8 cellular contexts compared by ENCODE assay signal in genomic region chr6:24667378-24667803, GRCh38. TPM values are rescaled to one million over a fixed set of nuclear protein-coding genes. Genes with fewer than 3 reads are reported as not detected.
DNase-seq lines count a peak whose midpoint lies in the region; TF ChIP-seq lines count a peak whose summit lies in the region.

No MANE protein-coding gene starts in this region.

- TF ChIP-seq CTCF in GM20000 (IDR thresholded peaks at IDR 0.05; ENCODE audit: extremely low read depth, missing control alignments): no peak
- TF ChIP-seq CTCF in OCI-LY1 (IDR thresholded peaks at IDR 0.05; ENCODE audit: low read length): no peak

- H3K4me3 ChIP-seq in OCI-LY1 (ENCODE audit: low read depth, low read length, poor library complexity, severe bottlenecking): peak overlapping the region; percentile 93

- peak overlapping the region; percentile 89 for H2AFZ ChIP-seq in OCI-LY1 (ENCODE audit: low read length)

- H3K27me3 ChIP-seq in OCI-LY1 (ENCODE audit: insufficient read depth, low read length): no peaks in the 10 kb centered on the region

- H3K27ac ChIP-seq in OCI-LY1 (ENCODE audit: low read depth, low read length, poor library complexity, severe bottlenecking): peak overlapping the region; percentile 57

- H3F3A ChIP-seq in OCI-LY1 (ENCODE audit: insufficient read depth, low read length): no peaks in the 10 kb centered on the region; the same call in 1 of the 2 replicates

- peak overlapping the region; percentile 89 for H3K9ac ChIP-seq in OCI-LY1 (ENCODE audit: low read length)

- peaks cover 29% of the 10 kb centered on the region for H3K4me1 ChIP-seq in OCI-LY1 (ENCODE audit: insufficient read depth, low read length, severe bottlenecking)

- H3K79me2 ChIP-seq in OCI-LY1 (ENCODE audit: insufficient read depth, low read length): peaks cover 18% of the 10 kb centered on the region

- H3K36me3 ChIP-seq in OCI-LY1 (ENCODE audit: insufficient read depth, low read length): peaks cover 38% of the 10 kb centered on the region

- H3K4me2 ChIP-seq in OCI-LY1 (ENCODE audit: low read length): peak overlapping the region; percentile 81

- DNase-seq in AML-193 (lab: John Stamatoyannopoulos, UW): peak; percentile 21 to 42
- peak; percentile 12 for DNase-seq in GM20000 (ENCODE audit: low spot score)
- DNase-seq in dermis blood vessel endothelial cell: peak; percentile 46
- DNase-seq in mucosa of gallbladder (ENCODE audit: low spot score): peak; percentile 37
- DNase-seq in NCI-H2196 (lab: John Stamatoyannopoulos, UW; ENCODE audit: unreplicated experiment): no peak
- no peak for DNase-seq in ecto neural progenitor cell (ENCODE audit: low spot score)
- DNase-seq in NCI-H345 (lab: John Stamatoyannopoulos, UW): no peak

- H3K9me3 ChIP-seq in OCI-LY1 (ENCODE audit: low read length): peaks cover 9% of the 10 kb centered on the region; the same call in 1 of the 2 replicates

- H4K20me1 ChIP-seq in OCI-LY1 (ENCODE audit: insufficient read depth, low read length): no peaks in the 10 kb centered on the region

- H3K9me2 ChIP-seq in OCI-LY1 (ENCODE audit: low read depth, low read length): no peaks in the 10 kb centered on the region

RNA-seq across cellular contexts. Expression of gene ACOT13, which starts 0.5 kb away (rescaled TPM):
- total RNA-seq in dermis blood vessel endothelial cell (3.7 and 9.2 TPM in 2 replicates), mucosa of gallbladder (29.0 TPM)

RNA-seq across cellular contexts. Expression of gene TDP2, which starts 0.7 kb away (rescaled TPM):
- total RNA-seq in dermis blood vessel endothelial cell (27.2 and 35.6 TPM in 2 replicates), mucosa of gallbladder (75.7 TPM)

RNA-seq across cellular contexts. Expression of gene KIAA0319, which starts 21.4 kb away (rescaled TPM):
- total RNA-seq in dermis blood vessel endothelial cell (0.05 TPM in 1 of 2 replicates, not detected in the other), mucosa of gallbladder (1.3 TPM)

RNA-seq across cellular contexts. Expression of gene C6orf62, which starts 51.6 kb away (rescaled TPM):
- 111 and 205 TPM in 2 replicates for total RNA-seq in dermis blood vessel endothelial cell
- total RNA-seq in mucosa of gallbladder: 113 TPM

Comparison
In these comparisons a context has a peak if more than half of its experiments do, and no peak if none do; other contexts are left out.
1. DNase-seq: peak in AML-193 (2 of 2), GM20000 (single experiment), dermis blood vessel endothelial cell (single experiment) and mucosa of gallbladder (single experiment); none in NCI-H2196 (single experiment), ecto neural progenitor cell (single experiment) and NCI-H345 (single experiment).